ENCODE assay signal across 24 cellular contexts in genomic region chr17:47775181-47775580, GRCh38. TPM values are rescaled to one million over a fixed set of nuclear protein-coding genes. Genes with fewer than 3 reads are reported as not detected.
DNase-seq lines count a peak whose midpoint lies in the region; FAIRE-seq and TF ChIP-seq lines count a peak whose summit lies in the region.
"Had no signal": no experiment of that assay in that cellular context is flagged by ENCODE, and none has a peak within 500 bp of the region (broad histone marks: within the 10 kb centered on the region; RNA-seq: fewer than 3 reads in every experiment).

No MANE protein-coding gene starts in this region.

- H3K9me3 ChIP-seq in kidney (ENCODE audit: control insufficient read depth in 1 of 2, low read length in 2 of 2): no peaks in the 10 kb centered on the region

- TF ChIP-seq CTCF in epithelial cell of esophagus (IDR thresholded peaks at IDR 0.05; ENCODE audit: insufficient read depth, low read depth, low read length, missing control alignments): no peak
- no peak for TF ChIP-seq CTCF in fibroblast of mammary gland (conservative IDR thresholded peaks at IDR 0.05; ENCODE audit: control insufficient read depth, insufficient read depth, low read depth, low read length)
- no peak for TF ChIP-seq CTCF in kidney (IDR thresholded peaks at IDR 0.05; ENCODE audit: borderline replicate concordance, extremely low read depth, insufficient read depth)

- no peak overlapping the region for H3K9ac ChIP-seq in kidney (ENCODE audit: low read length in 2 of 2)
- H3K9ac ChIP-seq: BLaER1 treated with 17β-estradiol and CSF1 and Interleukin-3, amounts not matched to agents 10 nM and 100 nM had no signal

- FAIRE-seq in HTR-8/SVneo (lab: Jason Lieb, UNC) (peak; percentile 83), kidney (lab: Jason Lieb, UNC) (no peak)
- FAIRE-seq: A549, D721Med, G401.6, GM12891, GM19239 had no signal

- H3K4me1 ChIP-seq in kidney (ENCODE audit: control insufficient read depth in 1 of 2, insufficient read depth in 1 of 2, low read depth in 1 of 2, low read length in 2 of 2): no peaks in the 10 kb centered on the region
- H3K4me1 ChIP-seq: A549, Caco-2 had no signal

- H3K36me3 ChIP-seq in kidney (ENCODE audit: control insufficient read depth in 1 of 2, insufficient read depth in 2 of 2, low read length in 2 of 2): no peaks in the 10 kb centered on the region
- H3K36me3 ChIP-seq: BLaER1 treated with 17β-estradiol and CSF1 and Interleukin-3, amounts not matched to agents 10 nM and 100 nM had no signal

- no peak overlapping the region for H3K4me3 ChIP-seq in epithelial cell of esophagus (ENCODE audit: low read length)
- no peak overlapping the region for H3K4me3 ChIP-seq in fibroblast of mammary gland (ENCODE audit: control insufficient read depth, low read depth, low read length)
- H3K4me3 ChIP-seq in kidney (ENCODE audit: low read length in 2 of 2): no peak overlapping the region
- H3K4me3 ChIP-seq: A549; BLaER1 treated with 17β-estradiol and CSF1 and Interleukin-3, amounts not matched to agents 10 nM and 100 nM had no signal

- H3K27ac ChIP-seq in kidney (ENCODE audit: low read depth in 2 of 2, low read length in 2 of 2): no peak overlapping the region
- H3K27ac ChIP-seq: 22Rv1; A549; BLaER1 treated with 17β-estradiol and CSF1 and Interleukin-3, amounts not matched to agents 10 nM and 100 nM; C4-2B had no signal

- DNase-seq in HCEC 1CT: peak; percentile 10
- DNase-seq in HTR-8/SVneo (ENCODE audit: insufficient read length, low spot score): no peak
- peak; percentile 24 for DNase-seq in epithelial cell of esophagus (ENCODE audit: low read depth)
- peak; percentile 75 for DNase-seq in fibroblast of mammary gland (ENCODE audit: low read depth)
- DNase-seq in kidney glomerular epithelial cell (lab: John Stamatoyannopoulos, UW): no peak
- no peak for DNase-seq in SW 1271 (lab: John Stamatoyannopoulos, UW)
- no peak for DNase-seq in stimulated activated CD4-positive, alpha-beta T cell treated with anti-CD3 and anti-CD28 coated beads, Interleukin-1b, Interleukin-23, amount 100 ng/mL, for 48 hours
- DNase-seq in kidney: no peak
- DNase-seq: AML-193; Calu3; CD4-positive, alpha-beta T cell; CD8-positive, alpha-beta T cell; GF-D8 had no signal

- intact Hi-C loops in kidney (cut with DNase I): no loop called here

RNA-seq across cellular contexts. Expression of gene TBX21, which starts 42.1 kb away (rescaled TPM):
- 1.9 TPM for total RNA-seq in kidney
- polyA plus RNA-seq in kidney (ENCODE audit: insufficient read depth, low read depth, low replicate concordance): 0.24 TPM
- total RNA-seq: A172, Caco-2, Calu3 had no signal
- polyA plus RNA-seq: A549, BJ had no signal

RNA-seq across cellular contexts. Expression of gene OSBPL7, which starts 46.4 kb away (rescaled TPM):
- total RNA-seq in kidney: 21.2 TPM
- 5.3 TPM for polyA plus RNA-seq in kidney (ENCODE audit: insufficient read depth, low read depth, low replicate concordance)

RNA-seq across cellular contexts. Expression of gene MRPL10, which starts 56.2 kb away (rescaled TPM):
- 38.3 TPM for total RNA-seq in kidney
- polyA plus RNA-seq in kidney (ENCODE audit: insufficient read depth, low read depth, low replicate concordance): 52.2 TPM

RNA-seq across cellular contexts. Expression of gene LRRC46, which starts 56.3 kb away (rescaled TPM):
- 0.91 TPM for total RNA-seq in kidney
- 1.5 TPM for polyA plus RNA-seq in kidney (ENCODE audit: insufficient read depth, low read depth, low replicate concordance)

Comparison
In these comparisons a context has a peak if more than half of its experiments do, and no peak if none do; other contexts are left out.
1. DNase-seq: peak in HCEC 1CT (single experiment), epithelial cell of esophagus (single experiment) and fibroblast of mammary gland (single experiment); none in HTR-8/SVneo (single experiment), kidney glomerular epithelial cell (single experiment), SW 1271 (0 of 2), stimulated activated CD4-positive, alpha-beta T cell treated with anti-CD3 and anti-CD28 coated beads, Interleukin-1b, Interleukin-23, amount 100 ng/mL, for 48 hours (single experiment) and kidney (single experiment).